ENCODE assay signal across 8 cellular contexts in the genomic region with DNA sequence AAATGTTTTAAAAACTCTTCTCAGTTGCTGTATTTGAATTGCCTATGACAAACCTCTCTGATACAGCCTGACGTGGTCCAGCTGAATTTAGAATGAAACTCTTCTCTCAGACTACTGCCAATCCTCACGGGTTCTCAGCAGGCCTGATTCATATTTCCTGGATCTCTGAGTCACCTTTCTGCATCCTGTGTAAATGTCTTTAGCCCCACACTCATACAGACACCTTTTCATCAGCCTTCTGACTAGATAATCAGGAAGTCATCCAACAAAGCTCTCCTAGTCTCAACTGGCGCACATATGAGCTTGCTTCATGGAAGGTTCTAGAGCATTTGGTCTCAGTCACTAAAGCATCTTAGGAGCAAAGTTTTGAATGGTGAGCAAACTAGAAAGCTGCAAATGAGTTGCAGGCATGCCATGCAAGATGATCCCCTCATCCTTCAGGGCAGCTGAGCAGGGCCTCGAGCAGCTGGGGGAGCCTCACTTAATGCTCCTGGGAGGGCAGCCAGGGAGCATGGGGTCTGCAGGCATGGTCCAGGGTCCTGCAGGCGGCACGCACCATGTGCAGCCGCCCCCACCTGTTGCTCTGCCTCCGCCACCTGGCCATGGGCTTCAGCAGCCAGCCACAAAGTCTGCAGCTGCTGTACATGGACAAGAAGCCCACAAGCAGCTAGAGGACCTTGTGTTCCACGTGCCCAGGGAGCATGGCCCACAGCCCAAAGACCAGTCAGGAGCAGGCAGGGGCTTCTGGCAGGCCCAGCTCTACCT.
DNase-seq lines count a peak whose midpoint lies in the region; ATAC-seq and TF ChIP-seq lines count a peak whose summit lies in the region.

No MANE protein-coding gene starts in this region.

- H3K27ac ChIP-seq in heart right ventricle = peak overlapping the region in 5 of 10 donors; percentile 0 to 80 (median 52)
- peak overlapping the region in 1 of 2 donors; percentile 35 for H3K27ac ChIP-seq in right atrium auricular region

- no peaks in the 10 kb centered on the region for H3K36me3 ChIP-seq in heart right ventricle
- no peaks in the 10 kb centered on the region for H3K36me3 ChIP-seq in right atrium auricular region

- H3K4me3 ChIP-seq in heart right ventricle = no peak overlapping the region
- no peak overlapping the region for H3K4me3 ChIP-seq in right atrium auricular region
- H3K4me3 ChIP-seq in fibroblast of the aortic adventitia (ENCODE audit: low read depth, low read length) = no peak overlapping the region

- DNase-seq in heart right ventricle (no peak), right atrium auricular region (ENCODE audit: low spot score) (no peak), fibroblast of the aortic adventitia (ENCODE audit: low read depth) (peak; percentile 86), medulla oblongata (ENCODE audit: extremely low spot score) (no peak), progenitor cell of endocrine pancreas (ENCODE audit: low spot score, unreplicated experiment) (no peak)
- DNase-seq in activated CD4-positive, alpha-beta T cell treated with anti-CD3 and anti-CD28 coated beads for 48 hours = peak; percentile 63

- H3K36me3 Mint-ChIP-seq in stimulated activated naive CD8-positive, alpha-beta T cell treated with anti-CD3 and anti-CD28 coated beads, Interleukin-15, Interleukin-2, amounts not matched to agents 100 ng/mL and 50 ng/mL, for 24 hours (ENCODE audit: low read depth) = no peaks in the 10 kb centered on the region
- no peaks in the 10 kb centered on the region for H3K36me3 Mint-ChIP-seq in progenitor cell of endocrine pancreas (ENCODE audit: insufficient read depth)

- H3K27me3 ChIP-seq in heart right ventricle = no peaks in the 10 kb centered on the region
- no peaks in the 10 kb centered on the region for H3K27me3 ChIP-seq in right atrium auricular region

- peak overlapping the region; percentile 60 for H3K27ac Mint-ChIP-seq in stimulated activated naive CD8-positive, alpha-beta T cell treated with anti-CD3 and anti-CD28 coated beads, Interleukin-15, Interleukin-2, amounts not matched to agents 100 ng/mL and 50 ng/mL, for 24 hours
- H3K27ac Mint-ChIP-seq in progenitor cell of endocrine pancreas = no peak overlapping the region

- H3K4me1 ChIP-seq in heart right ventricle (peaks cover 12 to 34% (median 19%) of the 10 kb centered on the region in 9 donors), right atrium auricular region (peaks cover 0 to 22% of the 10 kb centered on the region in 2 donors)

- no peak overlapping the region for H3K4me3 Mint-ChIP-seq in stimulated activated naive CD8-positive, alpha-beta T cell treated with anti-CD3 and anti-CD28 coated beads, Interleukin-15, Interleukin-2, amounts not matched to agents 100 ng/mL and 50 ng/mL, for 24 hours
- H3K4me3 Mint-ChIP-seq in progenitor cell of endocrine pancreas (ENCODE audit: low read depth) = no peak overlapping the region

- H3K27me3 Mint-ChIP-seq in stimulated activated naive CD8-positive, alpha-beta T cell treated with anti-CD3 and anti-CD28 coated beads, Interleukin-15, Interleukin-2, amounts not matched to agents 100 ng/mL and 50 ng/mL, for 24 hours = no peaks in the 10 kb centered on the region
- no peaks in the 10 kb centered on the region for H3K27me3 Mint-ChIP-seq in progenitor cell of endocrine pancreas

- H3K9me3 Mint-ChIP-seq in stimulated activated naive CD8-positive, alpha-beta T cell treated with anti-CD3 and anti-CD28 coated beads, Interleukin-15, Interleukin-2, amounts not matched to agents 100 ng/mL and 50 ng/mL, for 24 hours = peaks cover 3% of the 10 kb centered on the region
- no peaks in the 10 kb centered on the region for H3K9me3 Mint-ChIP-seq in progenitor cell of endocrine pancreas (ENCODE audit: low read depth)

- H3K9me3 ChIP-seq in heart right ventricle (no peaks in the 10 kb centered on the region), right atrium auricular region (no peaks in the 10 kb centered on the region)

- peaks cover 29% of the 10 kb centered on the region for H3K4me1 Mint-ChIP-seq in stimulated activated naive CD8-positive, alpha-beta T cell treated with anti-CD3 and anti-CD28 coated beads, Interleukin-15, Interleukin-2, amounts not matched to agents 100 ng/mL and 50 ng/mL, for 24 hours (ENCODE audit: low read depth)
- H3K4me1 Mint-ChIP-seq in progenitor cell of endocrine pancreas (ENCODE audit: low read depth) = no peaks in the 10 kb centered on the region

- TF ChIP-seq CTCF in heart right ventricle (IDR thresholded peaks at IDR 0.05) (no peak), right atrium auricular region (IDR thresholded peaks at IDR 0.05) (no peak), fibroblast of the aortic adventitia (IDR thresholded peaks at IDR 0.05; ENCODE audit: insufficient read depth, low read length) (no peak), progenitor cell of endocrine pancreas (IDR thresholded peaks at IDR 0.05; ENCODE audit: unreplicated experiment) (no peak)

- 79% methylated on average over 9 of the region's 9 CpGs for WGBS in heart right ventricle, 2 donors

- intact Hi-C loops in heart right ventricle (cut with DNase I) = loop anchor here in 1 of 10 donors (5.0 kb wide), 1 partner anchor 693 kb away; no protein-coding TSS in a partner anchor

- ATAC-seq in heart right ventricle = peak in 6 of 8 donors; percentile 23 to 78 (median 52)
- ATAC-seq in GM21723 (IDR thresholded peaks at IDR 0.05; ENCODE audit: unreplicated experiment) = no peak

Comparison
In these comparisons a context has a peak if more than half of its experiments do, and no peak if none do; other contexts are left out.
1. DNase-seq: peak in activated CD4-positive, alpha-beta T cell treated with anti-CD3 and anti-CD28 coated beads for 48 hours (single experiment) and fibroblast of the aortic adventitia (single experiment); none in heart right ventricle (0 of 2), right atrium auricular region (single experiment), medulla oblongata (single experiment) and progenitor cell of endocrine pancreas (single experiment).